In the genomic region with DNA sequence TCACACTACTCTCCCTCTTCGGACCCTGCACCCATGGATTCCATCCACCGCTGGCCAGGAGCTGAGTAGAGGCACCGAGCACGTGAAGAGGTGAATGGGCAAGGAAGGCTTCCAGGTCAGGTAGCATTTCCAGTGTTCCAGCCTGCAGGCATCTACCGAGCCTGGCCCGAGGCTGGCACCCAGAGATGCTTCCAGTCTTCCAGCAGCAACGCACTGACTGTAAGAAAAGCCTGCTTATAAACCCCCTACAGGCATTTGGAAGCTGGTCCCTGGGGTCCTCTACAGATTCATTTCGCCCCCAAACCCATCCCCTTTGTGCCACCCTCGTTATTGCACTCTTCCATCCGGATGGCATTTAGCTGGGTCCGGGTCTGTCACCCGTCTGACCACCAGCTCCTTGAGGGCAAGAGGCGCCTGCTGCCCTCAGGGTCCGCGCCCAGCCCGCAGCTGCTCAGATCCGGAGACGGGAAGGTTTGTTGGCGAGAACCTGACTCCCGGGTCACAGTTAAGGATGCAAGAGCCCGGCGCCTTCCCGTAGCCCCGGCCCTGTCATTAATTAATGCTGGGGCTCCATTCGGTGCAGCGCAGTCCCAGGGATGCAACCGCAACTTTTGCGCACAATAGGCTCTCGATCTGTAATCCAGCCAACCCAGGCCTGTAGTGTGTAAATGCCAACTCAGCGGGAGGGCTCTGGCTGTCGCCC, we compare ENCODE assay signal across 8 cellular contexts. TPM values are rescaled to one million over a fixed set of nuclear protein-coding genes. Genes with fewer than 3 reads are reported as not detected.
DNase-seq lines count a peak whose midpoint lies in the region; ATAC-seq and TF ChIP-seq lines count a peak whose summit lies in the region.

No MANE protein-coding gene starts in this region.

- H3K4me3 ChIP-seq in GM23338 (peak overlapping the region; percentile 75), RWPE2 (ENCODE audit: severe bottlenecking) (peak overlapping the region; percentile 91), fibroblast of mammary gland (ENCODE audit: control insufficient read depth, low read depth, low read length) (peak overlapping the region; percentile 97), psoas muscle (peak overlapping the region; percentile 98)

- peak overlapping the region; percentile 99 for H3K4me2 ChIP-seq in GM23338

- TF ChIP-seq CTCF in C4-2B (conservative IDR thresholded peaks at IDR 0.05) = no peak
- no peak for TF ChIP-seq CTCF in GM23338 (conservative IDR thresholded peaks at IDR 0.05; ENCODE audit: low read depth in 2 of 2)
- TF ChIP-seq CTCF in RWPE2 (IDR thresholded peaks at IDR 0.05; ENCODE audit: poor library complexity, severe bottlenecking) = no peak
- TF ChIP-seq CTCF in fibroblast of mammary gland (conservative IDR thresholded peaks at IDR 0.05; ENCODE audit: control insufficient read depth, insufficient read depth, low read depth, low read length) = no peak
- no peak for TF ChIP-seq CTCF in psoas muscle (IDR thresholded peaks at IDR 0.05)
- TF ChIP-seq CTCF in GM13976 (IDR thresholded peaks at IDR 0.05; ENCODE audit: borderline replicate concordance, control extremely low read depth, extremely low read depth, insufficient read depth, missing control alignments) = no peak

- intact Hi-C loops in psoas muscle (cut with DNase I) = loop anchor here (2.0 to 5.0 kb wide), 2 partner anchors 47 to 50 kb away; partner anchors contain the start of gene EIF5 (in 1 of the 2)

- peaks cover 12% of the 10 kb centered on the region for H3K4me1 Mint-ChIP-seq in GM23338

- no peak for DNase-seq in GM23338 (ENCODE audit: low spot score)
- no peak for DNase-seq in RWPE2 (ENCODE audit: low spot score)
- no peak for DNase-seq in fibroblast of mammary gland (ENCODE audit: low read depth)
- DNase-seq in psoas muscle = no peak
- DNase-seq in GM13976 (ENCODE audit: low spot score) = no peak
- DNase-seq in NCI-H2196 treated with DMSO at 0.1 percent for 48 hours (lab: John Stamatoyannopoulos, UW; ENCODE audit: unreplicated experiment) = no peak
- no peak for DNase-seq in NCI-H1694 treated with DMSO at 0.1 percent for 48 hours (lab: John Stamatoyannopoulos, UW)

- H3K9me3 ChIP-seq in RWPE2 (ENCODE audit: severe bottlenecking) = no peaks in the 10 kb centered on the region
- no peaks in the 10 kb centered on the region for H3K9me3 ChIP-seq in psoas muscle

- no peaks in the 10 kb centered on the region for H3K9me2 ChIP-seq in GM23338 (ENCODE audit: insufficient read depth)

- H3K4me3 Mint-ChIP-seq in GM23338 = peak overlapping the region; percentile 86

- in situ Hi-C loops in GM13976 (cut with MboI; ENCODE audit: low sequenced_read_pairs, unreplicated experiment) = no loop called here

- H3K27ac Mint-ChIP-seq in GM23338 = no peak overlapping the region

- peak overlapping the region; percentile 100 for H2AFZ ChIP-seq in GM23338

- no peaks in the 10 kb centered on the region for H3K9me3 Mint-ChIP-seq in GM23338

- H3K27me3 Mint-ChIP-seq in GM23338 (ENCODE audit: insufficient read depth, low read depth, poor library complexity) = peaks cover 20% of the 10 kb centered on the region

- peaks cover 9% of the 10 kb centered on the region; the same call in 1 of the 2 replicates for H3F3A ChIP-seq in GM23338 (replicated peaks; ENCODE audit: low read depth)

- peaks cover 42% of the 10 kb centered on the region for H3K79me2 ChIP-seq in GM23338 (replicated peaks; ENCODE audit: insufficient read depth)

- peaks cover 34% of the 10 kb centered on the region for H4K20me1 ChIP-seq in GM23338 (replicated peaks; ENCODE audit: insufficient read depth)

- 8 to 10% (median 9%) methylated on average over 31 of the region's 31 CpGs for WGBS in psoas muscle, 3 donors

- no peaks in the 10 kb centered on the region for H3K36me3 Mint-ChIP-seq in GM23338 (ENCODE audit: low read depth)

- H3K4me1 ChIP-seq in GM23338 (ENCODE audit: insufficient read depth) (peaks cover 8% of the 10 kb centered on the region; the same call in 1 of the 2 replicates), RWPE2 (ENCODE audit: insufficient read depth, poor library complexity, severe bottlenecking) (peaks cover 27% of the 10 kb centered on the region), psoas muscle (peaks cover 20% of the 10 kb centered on the region)

- H3K36me3 ChIP-seq in GM23338 (ENCODE audit: insufficient read depth) = no peaks in the 10 kb centered on the region
- peaks cover 29% of the 10 kb centered on the region for H3K36me3 ChIP-seq in RWPE2 (ENCODE audit: low read depth)
- H3K36me3 ChIP-seq in psoas muscle (ENCODE audit: insufficient read depth in 1 of 2, low read depth in 1 of 2) = no peaks in the 10 kb centered on the region

- H3K27me3 ChIP-seq in GM23338 (ENCODE audit: insufficient read depth) (peaks cover 13% of the 10 kb centered on the region), RWPE2 (ENCODE audit: insufficient read depth, poor library complexity, severe bottlenecking) (no peaks in the 10 kb centered on the region), psoas muscle (ENCODE audit: insufficient read depth in 3 of 3, low read length in 2 of 3) (no peaks in the 10 kb centered on the region)

- ATAC-seq in GM23338 (no peak; the same call in 1 of the 3 replicates), RWPE2 (ENCODE audit: low read depth) (peak; percentile 26; the same call in 2 of the 3 replicates), psoas muscle (peak in 2 of 4 donors; percentile 1 to 15)

- peak overlapping the region; percentile 94 for H3K27ac ChIP-seq in C4-2B
- H3K27ac ChIP-seq in GM23338 (ENCODE audit: low read depth) = peak overlapping the region; percentile 84; the same call in 1 of the 2 replicates
- H3K27ac ChIP-seq in RWPE2 (ENCODE audit: poor library complexity, severe bottlenecking) = peak overlapping the region; percentile 79
- peak overlapping the region; percentile 99 for H3K27ac ChIP-seq in psoas muscle

TF ChIP-seq in GM23338, 12 proteins besides CTCF, POLR2A, EP300 and RAD21 (continues in another document):
- no peak for TF ChIP-seq POLR2AphosphoS5 (IDR thresholded peaks at IDR 0.05; ENCODE audit: low read depth)
- no peak for TF ChIP-seq NANOG (IDR thresholded peaks at IDR 0.05; ENCODE audit: borderline replicate concordance)
- no peak for TF ChIP-seq EZH2phosphoT487 (IDR thresholded peaks at IDR 0.05; ENCODE audit: unreplicated experiment)
- no peak for TF ChIP-seq ETS1 (IDR thresholded peaks at IDR 0.05)
- TF ChIP-seq JUNB (IDR thresholded peaks at IDR 0.05; ENCODE audit: unreplicated experiment) = no peak
- TF ChIP-seq, protein P1, sequence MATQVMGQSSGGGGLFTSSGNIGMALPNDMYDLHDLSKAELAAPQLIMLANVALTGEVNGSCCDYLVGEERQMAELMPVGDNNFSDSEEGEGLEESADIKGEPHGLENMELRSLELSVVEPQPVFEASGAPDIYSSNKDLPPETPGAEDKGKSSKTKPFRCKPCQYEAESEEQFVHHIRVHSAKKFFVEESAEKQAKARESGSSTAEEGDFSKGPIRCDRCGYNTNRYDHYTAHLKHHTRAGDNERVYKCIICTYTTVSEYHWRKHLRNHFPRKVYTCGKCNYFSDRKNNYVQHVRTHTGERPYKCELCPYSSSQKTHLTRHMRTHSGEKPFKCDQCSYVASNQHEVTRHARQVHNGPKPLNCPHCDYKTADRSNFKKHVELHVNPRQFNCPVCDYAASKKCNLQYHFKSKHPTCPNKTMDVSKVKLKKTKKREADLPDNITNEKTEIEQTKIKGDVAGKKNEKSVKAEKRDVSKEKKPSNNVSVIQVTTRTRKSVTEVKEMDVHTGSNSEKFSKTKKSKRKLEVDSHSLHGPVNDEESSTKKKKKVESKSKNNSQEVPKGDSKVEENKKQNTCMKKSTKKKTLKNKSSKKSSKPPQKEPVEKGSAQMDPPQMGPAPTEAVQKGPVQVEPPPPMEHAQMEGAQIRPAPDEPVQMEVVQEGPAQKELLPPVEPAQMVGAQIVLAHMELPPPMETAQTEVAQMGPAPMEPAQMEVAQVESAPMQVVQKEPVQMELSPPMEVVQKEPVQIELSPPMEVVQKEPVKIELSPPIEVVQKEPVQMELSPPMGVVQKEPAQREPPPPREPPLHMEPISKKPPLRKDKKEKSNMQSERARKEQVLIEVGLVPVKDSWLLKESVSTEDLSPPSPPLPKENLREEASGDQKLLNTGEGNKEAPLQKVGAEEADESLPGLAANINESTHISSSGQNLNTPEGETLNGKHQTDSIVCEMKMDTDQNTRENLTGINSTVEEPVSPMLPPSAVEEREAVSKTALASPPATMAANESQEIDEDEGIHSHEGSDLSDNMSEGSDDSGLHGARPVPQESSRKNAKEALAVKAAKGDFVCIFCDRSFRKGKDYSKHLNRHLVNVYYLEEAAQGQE (IDR thresholded peaks at IDR 0.05; ENCODE audit: unreplicated experiment) = no peak
- no peak for TF ChIP-seq ZNF331 (CRISPR knock-in tag; IDR thresholded peaks at IDR 0.05; ENCODE audit: low read depth)
- no peak for TF ChIP-seq EZH2 (IDR thresholded peaks at IDR 0.05; ENCODE audit: low read depth, unreplicated experiment)
- no peak for TF ChIP-seq ZNF114 (CRISPR knock-in tag; IDR thresholded peaks at IDR 0.05)

RNA-seq across cellular contexts. Expression of gene MARK3, which starts 0.6 kb away (rescaled TPM):
- total RNA-seq in GM23338 (2014; rRNA removed; shearing (Covaris generic)) = 69.7 and 75.8 TPM in 2 replicates
- polyA plus RNA-seq in GM23338 (2016; fragmentation: Nextera tagmentation; extraction: Ambion mirVana) (38.2 and 45.9 TPM in 2 replicates), psoas muscle (10 to 100 TPM; 46.1 to 89.2 (median 53.5) TPM)
- total RNA-seq in psoas muscle = 10 to 100 TPM; 56.0 to 75.9 (median 66.7) TPM

RNA-seq across cellular contexts. Expression of gene EIF5, which starts 50.6 kb away (rescaled TPM):
- total RNA-seq in GM23338 (2014; rRNA removed; shearing (Covaris generic)) = 177 and 194 TPM in 2 replicates
- polyA plus RNA-seq in GM23338 (2016; fragmentation: Nextera tagmentation; extraction: Ambion mirVana) = 476 and 634 TPM in 2 replicates
- 100 to 1,000 TPM; 222 to 535 (median 414) TPM for total RNA-seq in psoas muscle
- polyA plus RNA-seq in psoas muscle = 100 to 1,000 TPM; 163 to 381 (median 354) TPM
